1 cellular context compared by ENCODE assay signal in genomic region chr11:20597924-20598484, GRCh38.
TF ChIP-seq lines count a peak whose summit lies in the region.

No MANE protein-coding gene starts in this region.

TF ChIP-seq in GM12878, 131 proteins besides CTCF, POLR2A, EP300 and RAD21 (continued from another document):
- TF ChIP-seq SUZ12 (IDR thresholded peaks at IDR 0.05; ENCODE audit: unreplicated experiment), result peak; percentile 80
TF ChIP-seq in GM12878: peak in this region for 1.
